In the genomic region with DNA sequence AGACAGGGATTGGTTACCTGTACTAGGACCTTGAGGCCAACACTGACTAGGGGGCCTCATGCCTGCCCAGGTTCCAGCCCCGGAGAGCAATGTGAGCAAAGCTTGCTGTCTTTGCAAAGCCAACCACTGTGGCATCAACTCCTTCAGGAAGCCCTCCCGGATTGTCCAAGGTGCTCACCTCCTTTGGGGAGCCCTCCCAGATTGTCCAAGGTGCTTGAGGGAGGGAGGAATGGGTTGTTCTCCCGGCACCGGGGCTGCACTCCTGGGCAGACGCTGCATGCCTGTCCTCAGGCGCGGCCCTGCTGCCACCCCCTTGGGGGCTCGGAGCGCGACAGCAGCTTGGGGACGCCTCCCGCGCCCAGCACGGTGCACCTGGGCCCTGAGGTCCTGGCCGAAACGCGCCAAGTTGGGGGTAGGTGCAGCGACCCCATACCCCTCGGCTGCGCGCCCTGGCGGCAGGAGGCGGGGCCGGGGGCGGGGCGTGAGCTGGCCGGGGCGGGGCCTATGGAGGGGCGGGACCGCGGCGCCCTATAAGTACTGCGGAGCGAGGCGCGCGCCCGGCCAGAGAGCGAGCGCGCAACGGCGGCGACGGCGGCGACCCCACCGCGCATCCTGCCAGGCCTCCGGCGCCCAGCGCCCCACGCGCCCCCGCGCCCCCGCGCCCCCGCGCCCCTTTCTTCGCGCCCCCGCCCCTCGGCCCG, we compare ENCODE assay signal across 8 cellular contexts. TPM values are rescaled to one million over a fixed set of nuclear protein-coding genes. Genes with fewer than 3 reads are reported as not detected.
A peak's percentile ranks its signal among the peaks of the same experiment; 100 is the strongest.
DNase-seq lines count a peak whose midpoint lies in the region; ATAC-seq and TF ChIP-seq lines count a peak whose summit lies in the region.

A gene with protein sequence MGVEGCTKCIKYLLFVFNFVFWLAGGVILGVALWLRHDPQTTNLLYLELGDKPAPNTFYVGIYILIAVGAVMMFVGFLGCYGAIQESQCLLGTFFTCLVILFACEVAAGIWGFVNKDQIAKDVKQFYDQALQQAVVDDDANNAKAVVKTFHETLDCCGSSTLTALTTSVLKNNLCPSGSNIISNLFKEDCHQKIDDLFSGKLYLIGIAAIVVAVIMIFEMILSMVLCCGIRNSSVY (plus strand): TSS at position 560 of the 701 bp plus-strand sequence. CDS start 240 bp downstream, outside the sequence.

- no peak for TF ChIP-seq RAD21 in neural cell (conservative IDR thresholded peaks at IDR 0.05)

- CTCF ChIA-PET in Calu3 (lab: Charles Lee) = interaction anchor here (1.4 to 1.9 kb wide), 3 partner anchors 24 to 72 kb away, joined by 4 to 9 read pairs (median 6); partner anchors contain the start of gene TSSC4

- H3K4me1 ChIP-seq in OCI-LY3 (ENCODE audit: low read length) = peaks cover 12% of the 10 kb centered on the region
- H3K4me1 ChIP-seq in suprapubic skin = peaks cover 44% of the 10 kb centered on the region

- no peak for ATAC-seq in GM21576 (IDR thresholded peaks at IDR 0.05; ENCODE audit: unreplicated experiment)

- H3K79me2 ChIP-seq in OCI-LY3 (ENCODE audit: low read length) (peaks cover 46% of the 10 kb centered on the region), neural cell (replicated peaks; ENCODE audit: insufficient read depth, low read length) (peaks cover 31% of the 10 kb centered on the region)

- no peaks in the 10 kb centered on the region for H3K9me3 Mint-ChIP-seq in Calu3 (ENCODE audit: low read depth, unreplicated experiment)
- no peaks in the 10 kb centered on the region for H3K9me3 Mint-ChIP-seq in activated T-helper 2 cell treated with anti-CD3 and anti-CD28 coated beads, Interferon-gamma antibody, Interleukin-2, Interleukin-4, amounts not matched to agents 10 μg/mL and 5 μg/mL and 100 μg/mL, durations not matched to agents 14 hours and 24 hours and 36 hours

- H4K20me1 ChIP-seq in OCI-LY3 (ENCODE audit: insufficient read depth, low read length) (peaks cover 45% of the 10 kb centered on the region), neural cell (ENCODE audit: insufficient read depth) (peaks cover 8% of the 10 kb centered on the region)

- H3K9ac ChIP-seq in OCI-LY3 (ENCODE audit: low read length) = peak within 1 kb of the TSS; percentile 92
- peak within 1 kb of the TSS; percentile 77 for H3K9ac ChIP-seq in neural cell (ENCODE audit: low read length)

- H3K4me3 ChIP-seq in OCI-LY3 (ENCODE audit: low read length) = peak within 1 kb of the TSS; percentile 90
- H3K4me3 ChIP-seq in neural cell (ENCODE audit: low read length) = peak within 1 kb of the TSS; percentile 84
- H3K4me3 ChIP-seq in suprapubic skin = peak within 1 kb of the TSS; percentile 99

- H3K27ac ChIP-seq in OCI-LY3 (ENCODE audit: low read length) (peak within 1 kb of the TSS; percentile 37; the same call in 1 of the 2 replicates), neural cell (ENCODE audit: low read length) (peak within 1 kb of the TSS; percentile 33), suprapubic skin (peak within 1 kb of the TSS; percentile 99)

- peak within 1 kb of the TSS; percentile 91 for H3K27ac Mint-ChIP-seq in Calu3 (ENCODE audit: unreplicated experiment)
- H3K27ac Mint-ChIP-seq in activated T-helper 2 cell treated with anti-CD3 and anti-CD28 coated beads, Interferon-gamma antibody, Interleukin-2, Interleukin-4, amounts not matched to agents 10 μg/mL and 5 μg/mL and 100 μg/mL, durations not matched to agents 14 hours and 24 hours and 36 hours = peak within 1 kb of the TSS; percentile 87

- no peaks in the 10 kb centered on the region for H3K27me3 Mint-ChIP-seq in Calu3 (ENCODE audit: unreplicated experiment)
- H3K27me3 Mint-ChIP-seq in activated T-helper 2 cell treated with anti-CD3 and anti-CD28 coated beads, Interferon-gamma antibody, Interleukin-2, Interleukin-4, amounts not matched to agents 10 μg/mL and 5 μg/mL and 100 μg/mL, durations not matched to agents 14 hours and 24 hours and 36 hours (ENCODE audit: low read depth) = peaks cover 8% of the 10 kb centered on the region

- peaks cover 35% of the 10 kb centered on the region for H3K36me3 Mint-ChIP-seq in Calu3 (ENCODE audit: insufficient read depth, unreplicated experiment)
- peaks cover 6% of the 10 kb centered on the region for H3K36me3 Mint-ChIP-seq in activated T-helper 2 cell treated with anti-CD3 and anti-CD28 coated beads, Interferon-gamma antibody, Interleukin-2, Interleukin-4, amounts not matched to agents 10 μg/mL and 5 μg/mL and 100 μg/mL, durations not matched to agents 14 hours and 24 hours and 36 hours (ENCODE audit: low read depth)

- peaks cover 19% of the 10 kb centered on the region for H3K4me1 Mint-ChIP-seq in Calu3 (ENCODE audit: low read depth, unreplicated experiment)
- peaks cover 15% of the 10 kb centered on the region for H3K4me1 Mint-ChIP-seq in activated T-helper 2 cell treated with anti-CD3 and anti-CD28 coated beads, Interferon-gamma antibody, Interleukin-2, Interleukin-4, amounts not matched to agents 10 μg/mL and 5 μg/mL and 100 μg/mL, durations not matched to agents 14 hours and 24 hours and 36 hours (ENCODE audit: low read depth)

- peak within 1 kb of the TSS; percentile 86 for H3K4me3 Mint-ChIP-seq in Calu3 (ENCODE audit: low read depth, unreplicated experiment)
- peak within 1 kb of the TSS; percentile 86 for H3K4me3 Mint-ChIP-seq in activated T-helper 2 cell treated with anti-CD3 and anti-CD28 coated beads, Interferon-gamma antibody, Interleukin-2, Interleukin-4, amounts not matched to agents 10 μg/mL and 5 μg/mL and 100 μg/mL, durations not matched to agents 14 hours and 24 hours and 36 hours (ENCODE audit: low read depth)

- peak; percentile 55 for DNase-seq in Calu3
- no peak for DNase-seq in H4 (ENCODE audit: low spot score)
- DNase-seq in activated T-helper 2 cell treated with anti-CD3 and anti-CD28 coated beads, Interferon-gamma antibody, Interleukin-2, Interleukin-4, amounts not matched to agents 10 μg/mL and 5 μg/mL and 100 μg/mL, durations not matched to agents 14 hours and 24 hours and 36 hours (ENCODE audit: low spot score) = peak; percentile 55
- DNase-seq in fibroblast of peridontal ligament (ENCODE audit: extremely low read depth) = peak; percentile 27
- DNase-seq in suprapubic skin (ENCODE audit: low spot score in 2 of 2) = peak in 1 of 2 donors; percentile 79

- H3K9me2 ChIP-seq in neural cell (ENCODE audit: insufficient read depth, low read length) = no peaks in the 10 kb centered on the region

- H3K4me2 ChIP-seq in OCI-LY3 (ENCODE audit: low read length) (peak within 1 kb of the TSS; percentile 100), neural cell (ENCODE audit: low read length) (peak within 1 kb of the TSS; percentile 94)

- WGBS in suprapubic skin = 14% methylated on average over 18 of the region's 65 CpGs

- TF ChIP-seq CTCF in Calu3 (IDR thresholded peaks at IDR 0.05; ENCODE audit: unreplicated experiment) (no peak), OCI-LY3 (IDR thresholded peaks at IDR 0.05; ENCODE audit: low read depth, low read length) (no peak), neural cell (IDR thresholded peaks at IDR 0.05; ENCODE audit: poor library complexity, severe bottlenecking) (no peak), suprapubic skin (IDR thresholded peaks at IDR 0.05) (no peak)

- TF ChIP-seq POLR2A in suprapubic skin (IDR thresholded peaks at IDR 0.05) = no peak

- H2AFZ ChIP-seq in OCI-LY3 (ENCODE audit: low read depth, low read length) (no peak within 1 kb of the TSS), neural cell (ENCODE audit: low read depth, low read length) (peak within 1 kb of the TSS; percentile 1)

- no peaks in the 10 kb centered on the region for H3F3A ChIP-seq in neural cell (ENCODE audit: insufficient read depth, low read length, poor library complexity, severe bottlenecking)

- H3K36me3 ChIP-seq in OCI-LY3 (replicated peaks; ENCODE audit: low read depth, low read length) = peaks cover 5% of the 10 kb centered on the region
- no peaks in the 10 kb centered on the region for H3K36me3 ChIP-seq in neural cell (ENCODE audit: insufficient read depth, low read length)
- no peaks in the 10 kb centered on the region for H3K36me3 ChIP-seq in suprapubic skin

- no peak for TF ChIP-seq EP300 in neural cell (conservative IDR thresholded peaks at IDR 0.05; ENCODE audit: poor library complexity, severe bottlenecking)
- TF ChIP-seq EP300 in suprapubic skin (IDR thresholded peaks at IDR 0.05) = no peak

- H3K9me3 ChIP-seq in OCI-LY3 (ENCODE audit: insufficient read depth, low read length) = no peaks in the 10 kb centered on the region
- H3K9me3 ChIP-seq in neural cell (ENCODE audit: low read length) = peaks cover 2% of the 10 kb centered on the region
- no peaks in the 10 kb centered on the region for H3K9me3 ChIP-seq in suprapubic skin

- no TSS peak for BruUV-seq in Calu3 (replicated peaks; lab: Mats Ljungman, UMichigan)

- H3K27me3 ChIP-seq in OCI-LY3 (ENCODE audit: low read depth, low read length) = no peaks in the 10 kb centered on the region
- no peaks in the 10 kb centered on the region for H3K27me3 ChIP-seq in neural cell (ENCODE audit: insufficient read depth, low read depth, low read length)
- H3K27me3 ChIP-seq in suprapubic skin = no peaks in the 10 kb centered on the region

- intact Hi-C loops in Calu3 (cut with micrococcal nuclease; ENCODE audit: unreplicated experiment) = no loop called here
- intact Hi-C loops in activated T-helper 2 cell treated with anti-CD3 and anti-CD28 coated beads, Interferon-gamma antibody, Interleukin-2, Interleukin-4, amounts not matched to agents 10 μg/mL and 5 μg/mL and 100 μg/mL, durations not matched to agents 14 hours and 24 hours and 36 hours (cut with micrococcal nuclease) = loop anchor here (1.0 to 10.0 kb wide), 3 partner anchors 23 to 72 kb away; partner anchors contain the start of genes C11orf21, KCNQ1, TRPM5 and TSPAN32

TF ChIP-seq in neural cell, 6 proteins besides CTCF, POLR2A, EP300 and RAD21:
- peak; percentile 88 for TF ChIP-seq POLR2AphosphoS5 (IDR thresholded peaks at IDR 0.05)
- no peak for TF ChIP-seq MXI1 (conservative IDR thresholded peaks at IDR 0.05; ENCODE audit: poor library complexity, severe bottlenecking)

RNA-seq across cellular contexts. Expression of the gene that starts here (rescaled TPM):
- total RNA-seq in Calu3 (2022) (283 and 310 TPM in 2 replicates), suprapubic skin (100 to 1,000 TPM; 234 to 340 (median 277) TPM)
- total RNA-seq in H4 (2014; rRNA removed; shearing (Covaris generic)) = 135 and 154 TPM in 2 replicates
- total RNA-seq in activated T-helper 2 cell treated with anti-CD3 and anti-CD28 coated beads, Interferon-gamma antibody, Interleukin-2, Interleukin-4, amounts not matched to agents 10 μg/mL and 5 μg/mL and 100 μg/mL, durations not matched to agents 14 hours and 24 hours and 36 hours = 211 and 219 TPM in 2 replicates
- 96.2 and 97.8 TPM in 2 replicates for polyA plus RNA-seq in neural cell
- polyA minus RNA-seq in neural cell = 67.9 and 69.3 TPM in 2 replicates

Comparison
In these comparisons a context has a peak if more than half of its experiments do, and no peak if none do; other contexts are left out.
1. H3K27ac ChIP-seq: peak in every context shown above with its lines; median percentile 99 in suprapubic skin; 37 in OCI-LY3; 33 in neural cell.